ENCODE assay signal across 23 cellular contexts in genomic region chr7:90326500-90326899, GRCh38. TPM values are rescaled to one million over a fixed set of nuclear protein-coding genes. Genes with fewer than 3 reads are reported as not detected.
DNase-seq lines count a peak whose midpoint lies in the region; FAIRE-seq and TF ChIP-seq lines count a peak whose summit lies in the region.
"Had no signal": no experiment of that assay in that cellular context is flagged by ENCODE, and none has a peak within 500 bp of the region (broad histone marks: within the 10 kb centered on the region; RNA-seq: fewer than 3 reads in every experiment).

No MANE protein-coding gene starts in this region.

- no peak overlapping the region for H3K27ac ChIP-seq in A673 (ENCODE audit: low read depth, low read length, poor library complexity, severe bottlenecking)
- no peak overlapping the region for H3K27ac ChIP-seq in WERI-Rb-1
- H3K27ac ChIP-seq: A549 had no signal

- BruUV-seq in A673 (replicated peaks; lab: Mats Ljungman, UMichigan) = no TSS peak

- H3K27me3 ChIP-seq in A673 (replicated peaks; ENCODE audit: insufficient read depth, low read depth, low read length, poor library complexity) = peaks cover 11% of the 10 kb centered on the region
- H3K27me3 ChIP-seq in HAP-1 (ENCODE audit: low read depth) = no peaks in the 10 kb centered on the region; the same call in 1 of the 2 replicates
- H3K27me3 ChIP-seq in WERI-Rb-1 (ENCODE audit: insufficient read depth, low read depth, severe bottlenecking) = no peaks in the 10 kb centered on the region

- peaks cover 36% of the 10 kb centered on the region for H3K27me3 Mint-ChIP-seq in activated naive CD8-positive, alpha-beta T cell treated with anti-CD3 and anti-CD28 coated beads for 36 hours

- H3K4me1 Mint-ChIP-seq in activated naive CD8-positive, alpha-beta T cell treated with anti-CD3 and anti-CD28 coated beads for 36 hours = no peaks in the 10 kb centered on the region

- POLR2A ChIA-PET in A673 (lab: Charles Lee; ENCODE audit: low non-redundant PET) = no interaction called here

- TF ChIP-seq CTCF in A673 (conservative IDR thresholded peaks at IDR 0.05; ENCODE audit: low read depth, low read length) = no peak
- TF ChIP-seq CTCF in D721Med (IDR thresholded peaks at IDR 0.05; ENCODE audit: insufficient read depth, missing control alignments) = no peak
- no peak for TF ChIP-seq CTCF in WERI-Rb-1 (IDR thresholded peaks at IDR 0.05; ENCODE audit: low read depth, low read length)

- no peaks in the 10 kb centered on the region for H3K9me3 Mint-ChIP-seq in activated naive CD8-positive, alpha-beta T cell treated with anti-CD3 and anti-CD28 coated beads for 36 hours
- H3K9me3 Mint-ChIP-seq: HFFc6 had no signal

- H3K4me1 ChIP-seq in A673 (ENCODE audit: insufficient read depth, low read length, poor library complexity, severe bottlenecking) (no peaks in the 10 kb centered on the region), HAP-1 (peaks cover 6% of the 10 kb centered on the region)

- in situ Hi-C loops in HAP-1 (cut with MboI; ENCODE audit: low sequenced_read_pairs) = no loop called here

- H3K4me3 ChIP-seq in A673 (ENCODE audit: low read depth, low read length, poor library complexity, severe bottlenecking) = no peak overlapping the region
- H3K4me3 ChIP-seq in HAP-1 = no peak overlapping the region
- no peak overlapping the region for H3K4me3 ChIP-seq in WERI-Rb-1 (ENCODE audit: low read depth, low read length)
- H3K4me3 ChIP-seq: A549, GM12878 had no signal

- no peaks in the 10 kb centered on the region for H3K9me3 ChIP-seq in A673 (ENCODE audit: low read depth, low read length, poor library complexity, severe bottlenecking)
- H3K9me3 ChIP-seq in HAP-1 = no peaks in the 10 kb centered on the region
- no peaks in the 10 kb centered on the region for H3K9me3 ChIP-seq in WERI-Rb-1 (ENCODE audit: severe bottlenecking)

- intact Hi-C loops in A673 (cut with micrococcal nuclease; ENCODE audit: unreplicated experiment) = no loop called here

- H3K36me3 Mint-ChIP-seq in activated naive CD8-positive, alpha-beta T cell treated with anti-CD3 and anti-CD28 coated beads for 36 hours = no peaks in the 10 kb centered on the region
- H3K36me3 Mint-ChIP-seq: CD4-positive, alpha-beta memory T cell had no signal

- no peak overlapping the region for H3K27ac Mint-ChIP-seq in activated naive CD8-positive, alpha-beta T cell treated with anti-CD3 and anti-CD28 coated beads for 36 hours
- H3K27ac Mint-ChIP-seq: CD4-positive, alpha-beta memory T cell; HFFc6 had no signal

- CTCF ChIA-PET in A673 (lab: Charles Lee) = no interaction called here

- no peak overlapping the region for H3K4me3 Mint-ChIP-seq in activated naive CD8-positive, alpha-beta T cell treated with anti-CD3 and anti-CD28 coated beads for 36 hours
- H3K4me3 Mint-ChIP-seq: CD4-positive, alpha-beta memory T cell; HFFc6 had no signal

- peak; percentile 93 for FAIRE-seq in D721Med (lab: Jason Lieb, UNC)
- FAIRE-seq: A549, GM12878, GM19239, H54 had no signal

- H3K36me3 ChIP-seq in A673 (ENCODE audit: insufficient read depth, low read length, poor library complexity, severe bottlenecking) = no peaks in the 10 kb centered on the region
- no peaks in the 10 kb centered on the region for H3K36me3 ChIP-seq in HAP-1 (replicated peaks)
- H3K36me3 ChIP-seq in WERI-Rb-1 = no peaks in the 10 kb centered on the region

- peak; percentile 17 for DNase-seq in A673 (ENCODE audit: low spot score)
- peak; percentile 36 for DNase-seq in D721Med (ENCODE audit: insufficient read length, low spot score)
- peak; percentile 63 to 87 for DNase-seq in HAP-1 (ENCODE audit: low spot score in 2 of 2)
- peak; percentile 24 for DNase-seq in WERI-Rb-1
- DNase-seq in stimulated activated CD4-positive, alpha-beta T cell treated with anti-CD3 and anti-CD28 coated beads, Interleukin-1b, Interleukin-23, amount 100 ng/mL, for 48 hours = no peak
- no peak for DNase-seq in stimulated activated CD4-positive, alpha-beta T cell treated with anti-CD3 and anti-CD28 coated beads, Interleukin-12 subunit alpha, Interleukin-12 subunit beta, amount 100 ng/mL, for 4 hours
- no peak for DNase-seq in activated naive CD8-positive, alpha-beta T cell treated with anti-CD3 and anti-CD28 coated beads for 36 hours
- DNase-seq in middle frontal gyrus (ENCODE audit: extremely low spot score, low spot score) = no peak
- DNase-seq: 8988T; C1 segment of cervical spinal cord; Calu3; CD4-positive, alpha-beta memory T cell; COR-L47; DMS 273 treated with DMSO at 0.1 percent for 48 hours; DMS79; EL; GDM1; GOT3; HFFc6 had no signal

RNA-seq across cellular contexts. Expression of gene FAM237B, which starts 5.4 kb away (rescaled TPM):
- not detected in 2 replicates for total RNA-seq in A673 (2021)
- not detected for total RNA-seq in activated naive CD8-positive, alpha-beta T cell treated with anti-CD3 and anti-CD28 coated beads for 36 hours
- total RNA-seq: Calu3; CD4-positive, alpha-beta memory T cell; GM12878; HFFc6 had no signal

RNA-seq across cellular contexts. Expression of gene GTPBP10, which starts 20.0 kb away (rescaled TPM):
- total RNA-seq in A673 (2021) = 32.9 and 34.7 TPM in 2 replicates
- 10 to 100 TPM; 56.6 to 58.5 TPM for total RNA-seq in activated naive CD8-positive, alpha-beta T cell treated with anti-CD3 and anti-CD28 coated beads for 36 hours

Comparison
In these comparisons a context has a peak if more than half of its experiments do, and no peak if none do; other contexts are left out.
1. DNase-seq: peak in A673 (single experiment), D721Med (single experiment), HAP-1 (2 of 2) and WERI-Rb-1 (single experiment); none in stimulated activated CD4-positive, alpha-beta T cell treated with anti-CD3 and anti-CD28 coated beads, Interleukin-1b, Interleukin-23, amount 100 ng/mL, for 48 hours (single experiment), stimulated activated CD4-positive, alpha-beta T cell treated with anti-CD3 and anti-CD28 coated beads, Interleukin-12 subunit alpha, Interleukin-12 subunit beta, amount 100 ng/mL, for 4 hours (single experiment), activated naive CD8-positive, alpha-beta T cell treated with anti-CD3 and anti-CD28 coated beads for 36 hours (single experiment) and middle frontal gyrus (single experiment).